Comparison of ENCODE assay signal across 14 cellular contexts in the genomic region with DNA sequence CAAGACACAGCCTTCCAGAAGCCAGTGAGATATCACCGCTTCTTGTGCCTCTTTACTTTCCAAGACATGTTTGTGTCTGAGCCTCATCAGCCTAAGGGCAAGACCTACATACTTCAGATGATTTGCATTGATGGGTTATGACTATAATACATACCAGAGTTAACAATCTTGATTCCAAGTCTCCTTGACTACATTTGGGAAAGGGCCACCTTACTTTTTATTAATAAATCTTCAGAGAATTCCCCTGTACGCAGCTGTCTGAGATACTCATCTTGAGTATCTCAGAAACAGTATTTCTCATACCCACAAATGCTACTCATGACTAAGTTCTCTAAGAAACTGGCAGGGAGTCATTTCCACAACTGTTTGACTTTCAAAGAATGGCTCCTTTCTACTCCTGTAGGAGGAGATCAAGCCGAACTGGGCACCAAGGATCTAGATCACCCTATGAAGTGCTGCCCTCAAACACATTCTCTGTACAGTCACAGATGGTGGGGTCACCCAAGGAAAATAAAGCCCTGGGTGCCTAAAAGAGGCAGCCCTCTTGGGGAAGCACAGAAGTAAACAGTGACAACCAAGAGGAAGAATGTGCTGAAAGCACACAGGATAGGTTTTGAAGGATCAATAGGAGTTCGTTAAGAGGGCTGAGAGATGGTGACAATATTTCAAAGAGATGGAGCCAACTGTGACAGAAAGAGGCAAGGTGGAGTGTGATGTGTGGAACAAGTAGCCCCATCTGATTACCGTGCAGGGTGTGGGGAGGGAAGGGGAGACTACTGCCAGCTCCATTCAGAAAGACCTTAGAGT.
DNase-seq lines count a peak whose midpoint lies in the region; ATAC-seq and TF ChIP-seq lines count a peak whose summit lies in the region.
"Had no signal": no experiment of that assay in that cellular context is flagged by ENCODE, and none has a peak within 500 bp of the region (broad histone marks: within the 10 kb centered on the region; RNA-seq: fewer than 3 reads in every experiment).

No MANE protein-coding gene starts in this region.

- H3K4me3 ChIP-seq in RWPE2 (ENCODE audit: severe bottlenecking), result no peak overlapping the region
- no peak overlapping the region for H3K4me3 ChIP-seq in fibroblast of pulmonary artery (replicated peaks; ENCODE audit: low read depth, low read length)
- H3K4me3 ChIP-seq: cardiac muscle cell, suprapubic skin had no signal

- no peaks in the 10 kb centered on the region for H3K27me3 ChIP-seq in RWPE2 (ENCODE audit: insufficient read depth, poor library complexity, severe bottlenecking)
- H3K27me3 ChIP-seq: cardiac muscle cell, suprapubic skin had no signal

- TF ChIP-seq CTCF in RWPE2 (IDR thresholded peaks at IDR 0.05; ENCODE audit: poor library complexity, severe bottlenecking) (no peak), fibroblast of pulmonary artery (IDR thresholded peaks at IDR 0.05; ENCODE audit: low read length, missing control alignments) (no peak)

- CTCF ChIA-PET in activated naive CD4-positive, alpha-beta T cell treated with anti-CD3 and anti-CD28 coated beads, Interleukin-2, amount 10 ng/mL, durations not matched to agents 7 days and 5 days (lab: Charles Lee), result interaction anchor here (0.9 kb wide), 1 partner anchor 20 kb away, joined by 5 read pairs; no protein-coding TSS in a partner anchor

- H3K27ac Mint-ChIP-seq in activated naive CD4-positive, alpha-beta T cell treated with anti-CD3 and anti-CD28 coated beads, Interleukin-2, amount 50 U/mL, for 72 hours, result peak overlapping the region in 1 of 2 donors; percentile 9
- H3K27ac Mint-ChIP-seq in activated naive CD4-positive, alpha-beta T cell treated with anti-CD3 and anti-CD28 coated beads, Interleukin-2, amount 10 ng/mL, durations not matched to agents 7 days and 5 days, result no peak overlapping the region
- H3K27ac Mint-ChIP-seq: activated B cell treated with CpG ODN at 0.5 μM for 24 hours; CD4-positive, alpha-beta T cell had no signal

- peak overlapping the region; percentile 95 for H3K27ac ChIP-seq in RWPE2 (ENCODE audit: poor library complexity, severe bottlenecking)
- H3K27ac ChIP-seq: cardiac muscle cell, suprapubic skin had no signal

- H3K9me3 ChIP-seq in RWPE2 (ENCODE audit: severe bottlenecking), result no peaks in the 10 kb centered on the region
- H3K9me3 ChIP-seq: suprapubic skin had no signal

- H3K4me1 ChIP-seq in RWPE2 (ENCODE audit: insufficient read depth, poor library complexity, severe bottlenecking), result peaks cover 55% of the 10 kb centered on the region

- H3K27me3 Mint-ChIP-seq in activated naive CD4-positive, alpha-beta T cell treated with anti-CD3 and anti-CD28 coated beads, Interleukin-2, amount 10 ng/mL, durations not matched to agents 7 days and 5 days, result no peaks in the 10 kb centered on the region
- H3K27me3 Mint-ChIP-seq: activated B cell treated with CpG ODN at 0.5 μM for 24 hours; CD4-positive, alpha-beta T cell had no signal

- ATAC-seq in activated naive CD4-positive, alpha-beta T cell treated with anti-CD3 and anti-CD28 coated beads, Interleukin-2, amount 50 U/mL, for 72 hours, result peak; percentile 68 to 73
- peak; percentile 77 for ATAC-seq in RWPE2 (ENCODE audit: low read depth)
- ATAC-seq in stimulated activated naive CD8-positive, alpha-beta T cell treated with anti-CD3 and anti-CD28 coated beads, Interleukin-15, Interleukin-2, amounts not matched to agents 100 U/mL and 50 U/mL, for 24 hours, result peak; percentile 66
- ATAC-seq in HG03039 (IDR thresholded peaks at IDR 0.05; ENCODE audit: unreplicated experiment), result no peak

- H3K4me3 Mint-ChIP-seq in activated naive CD4-positive, alpha-beta T cell treated with anti-CD3 and anti-CD28 coated beads, Interleukin-2, amount 10 ng/mL, durations not matched to agents 7 days and 5 days, result no peak overlapping the region
- H3K4me3 Mint-ChIP-seq: activated B cell treated with CpG ODN at 0.5 μM for 24 hours; CD4-positive, alpha-beta T cell had no signal

- peaks cover 0 to 3% of the 10 kb centered on the region in 2 donors for H3K9me3 Mint-ChIP-seq in activated naive CD4-positive, alpha-beta T cell treated with anti-CD3 and anti-CD28 coated beads, Interleukin-2, amount 50 U/mL, for 72 hours
- no peaks in the 10 kb centered on the region for H3K9me3 Mint-ChIP-seq in activated naive CD4-positive, alpha-beta T cell treated with anti-CD3 and anti-CD28 coated beads, Interleukin-2, amount 10 ng/mL, durations not matched to agents 7 days and 5 days
- H3K9me3 Mint-ChIP-seq: activated B cell treated with CpG ODN at 0.5 μM for 24 hours; CD4-positive, alpha-beta T cell had no signal

- H3K4me1 Mint-ChIP-seq in activated naive CD4-positive, alpha-beta T cell treated with anti-CD3 and anti-CD28 coated beads, Interleukin-2, amount 10 ng/mL, durations not matched to agents 7 days and 5 days, result peaks cover 4% of the 10 kb centered on the region

- DNase-seq in activated naive CD4-positive, alpha-beta T cell treated with anti-CD3 and anti-CD28 coated beads, Interleukin-2, amount 50 U/mL, for 72 hours (ENCODE audit: low spot score in 2 of 2), result peak in 1 of 2 donors; percentile 13
- DNase-seq in activated naive CD4-positive, alpha-beta T cell treated with anti-CD3 and anti-CD28 coated beads, Interleukin-2, amount 10 ng/mL, durations not matched to agents 7 days and 5 days, result no peak
- DNase-seq in RWPE2 (ENCODE audit: low spot score), result no peak
- DNase-seq in fibroblast of pulmonary artery (ENCODE audit: low read depth), result peak; percentile 63
- DNase-seq in stimulated activated naive CD8-positive, alpha-beta T cell treated with anti-CD3 and anti-CD28 coated beads, Interleukin-15, Interleukin-2, amounts not matched to agents 100 U/mL and 50 U/mL, for 24 hours, result no peak
- DNase-seq in GOT3 (lab: John Stamatoyannopoulos, UW), result no peak
- DNase-seq in NCI-H1048 (lab: John Stamatoyannopoulos, UW), result no peak
- DNase-seq: activated B cell treated with CpG ODN at 0.5 μM for 24 hours; CD4-positive, alpha-beta T cell; head of caudate nucleus; NCI-H1417 had no signal

- H3K36me3 ChIP-seq in RWPE2 (ENCODE audit: low read depth), result no peaks in the 10 kb centered on the region
- H3K36me3 ChIP-seq: cardiac muscle cell, suprapubic skin had no signal

- peaks cover 4 to 7% of the 10 kb centered on the region in 2 donors for H3K36me3 Mint-ChIP-seq in activated naive CD4-positive, alpha-beta T cell treated with anti-CD3 and anti-CD28 coated beads, Interleukin-2, amount 50 U/mL, for 72 hours
- H3K36me3 Mint-ChIP-seq in activated naive CD4-positive, alpha-beta T cell treated with anti-CD3 and anti-CD28 coated beads, Interleukin-2, amount 10 ng/mL, durations not matched to agents 7 days and 5 days, result no peaks in the 10 kb centered on the region
